12 cellular contexts compared by ENCODE assay signal in the genomic region with DNA sequence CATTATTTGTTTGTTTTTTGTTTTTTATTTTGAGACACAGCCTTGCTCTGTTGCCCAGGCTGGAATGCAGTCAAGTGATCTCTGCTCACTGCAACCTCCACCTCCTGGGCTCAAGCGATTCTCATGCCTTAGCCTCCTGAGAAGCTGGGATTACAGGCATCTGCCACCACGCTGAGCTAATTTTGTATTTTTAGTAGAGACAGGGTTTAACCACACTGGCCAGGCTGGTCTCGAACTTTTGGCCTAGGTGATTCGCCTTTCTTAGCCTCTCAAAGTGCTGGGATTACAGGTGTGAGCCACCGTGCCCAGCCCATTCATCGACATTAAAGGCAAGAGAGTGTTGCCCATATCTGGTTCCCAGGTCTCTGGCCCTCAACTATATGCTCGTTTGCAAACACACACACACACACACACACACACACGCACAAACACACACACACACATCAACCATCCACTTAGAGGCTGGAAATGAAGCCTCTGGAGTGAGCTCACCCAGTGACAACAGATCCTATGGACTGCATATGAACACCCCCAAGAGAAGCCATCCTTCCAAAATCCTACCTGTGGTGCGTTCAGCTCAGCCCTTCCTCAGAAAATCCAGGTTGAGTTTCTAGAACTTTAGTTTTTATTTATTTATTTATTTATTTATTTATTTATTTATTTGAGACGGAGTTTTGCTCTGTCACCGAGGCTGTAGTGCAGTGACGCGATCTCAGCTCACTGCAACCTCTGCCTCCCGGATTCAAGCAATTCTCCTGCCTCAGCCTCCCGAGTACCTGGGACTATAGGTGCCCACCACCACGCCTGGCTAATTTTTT.
DNase-seq lines count a peak whose midpoint lies in the region; ATAC-seq lines count a peak whose summit lies in the region.
"Had no signal": no experiment of that assay in that cellular context is flagged by ENCODE, and none has a peak within 500 bp of the region (broad histone marks: within the 10 kb centered on the region; RNA-seq: fewer than 3 reads in every experiment).

No MANE protein-coding gene starts in this region.

- peak overlapping the region; percentile 68 for H3K4me3 Mint-ChIP-seq in stimulated activated naive CD8-positive, alpha-beta T cell treated with anti-CD3 and anti-CD28 coated beads, Interleukin-15, Interleukin-2, amounts not matched to agents 100 ng/mL and 50 ng/mL, for 24 hours
- H3K4me3 Mint-ChIP-seq in activated naive CD8-positive, alpha-beta T cell treated with anti-CD3 and anti-CD28 coated beads, Interleukin-2, amount 50 U/mL, for 24 hours: peak overlapping the region; percentile 56

- peaks cover 50% of the 10 kb centered on the region for H3K4me1 Mint-ChIP-seq in stimulated activated naive CD8-positive, alpha-beta T cell treated with anti-CD3 and anti-CD28 coated beads, Interleukin-15, Interleukin-2, amounts not matched to agents 100 ng/mL and 50 ng/mL, for 24 hours (ENCODE audit: low read depth)
- H3K4me1 Mint-ChIP-seq in activated naive CD8-positive, alpha-beta T cell treated with anti-CD3 and anti-CD28 coated beads, Interleukin-2, amount 50 U/mL, for 24 hours: peaks cover 65% of the 10 kb centered on the region

- no peaks in the 10 kb centered on the region for H3K36me3 Mint-ChIP-seq in stimulated activated naive CD8-positive, alpha-beta T cell treated with anti-CD3 and anti-CD28 coated beads, Interleukin-15, Interleukin-2, amounts not matched to agents 100 ng/mL and 50 ng/mL, for 24 hours (ENCODE audit: low read depth)
- peaks cover 1% of the 10 kb centered on the region for H3K36me3 Mint-ChIP-seq in activated naive CD8-positive, alpha-beta T cell treated with anti-CD3 and anti-CD28 coated beads, Interleukin-2, amount 50 U/mL, for 24 hours (ENCODE audit: low read depth)

- peak overlapping the region; percentile 94 for H3K27ac Mint-ChIP-seq in stimulated activated naive CD8-positive, alpha-beta T cell treated with anti-CD3 and anti-CD28 coated beads, Interleukin-15, Interleukin-2, amounts not matched to agents 100 ng/mL and 50 ng/mL, for 24 hours
- H3K27ac Mint-ChIP-seq in activated naive CD8-positive, alpha-beta T cell treated with anti-CD3 and anti-CD28 coated beads, Interleukin-2, amount 50 U/mL, for 24 hours: peak overlapping the region; percentile 94

- H3K9me3 Mint-ChIP-seq in stimulated activated naive CD8-positive, alpha-beta T cell treated with anti-CD3 and anti-CD28 coated beads, Interleukin-15, Interleukin-2, amounts not matched to agents 100 ng/mL and 50 ng/mL, for 24 hours: no peaks in the 10 kb centered on the region
- H3K9me3 Mint-ChIP-seq in activated naive CD8-positive, alpha-beta T cell treated with anti-CD3 and anti-CD28 coated beads, Interleukin-2, amount 50 U/mL, for 24 hours: no peaks in the 10 kb centered on the region

- no peak for ATAC-seq in stimulated activated naive CD8-positive, alpha-beta T cell treated with anti-CD3 and anti-CD28 coated beads, Interleukin-15, Interleukin-2, amounts not matched to agents 100 U/mL and 50 U/mL, for 24 hours
- ATAC-seq in activated naive CD8-positive, alpha-beta T cell treated with anti-CD3 and anti-CD28 coated beads, Interleukin-2, amount 50 U/mL, for 24 hours: no peak
- no peak for ATAC-seq in GM18517 (IDR thresholded peaks at IDR 0.05; ENCODE audit: unreplicated experiment)

- H3K27me3 Mint-ChIP-seq in stimulated activated naive CD8-positive, alpha-beta T cell treated with anti-CD3 and anti-CD28 coated beads, Interleukin-15, Interleukin-2, amounts not matched to agents 100 ng/mL and 50 ng/mL, for 24 hours: no peaks in the 10 kb centered on the region
- H3K27me3 Mint-ChIP-seq in activated naive CD8-positive, alpha-beta T cell treated with anti-CD3 and anti-CD28 coated beads, Interleukin-2, amount 50 U/mL, for 24 hours: no peaks in the 10 kb centered on the region

- DNase-seq in stimulated activated naive CD8-positive, alpha-beta T cell treated with anti-CD3 and anti-CD28 coated beads, Interleukin-15, Interleukin-2, amounts not matched to agents 100 U/mL and 50 U/mL, for 24 hours: no peak
- peak; percentile 52 for DNase-seq in MV-4-11 (lab: John Stamatoyannopoulos, UW)
- DNase-seq in activated naive CD8-positive, alpha-beta T cell treated with anti-CD3 and anti-CD28 coated beads, Interleukin-2, amount 50 U/mL, for 24 hours: no peak
- DNase-seq in DMS79 (lab: John Stamatoyannopoulos, UW): no peak
- DNase-seq in activated CD8-positive, alpha-beta memory T cell treated with anti-CD3 and anti-CD28 coated beads, Interleukin-2, amount 50 U/mL, for 4 hours: no peak
- DNase-seq in GM19240 (ENCODE audit: insufficient read length, low spot score): no peak
- DNase-seq: amniotic stem cell, cerebellar nuclear complex, foreskin fibroblast, NCI-H345 had no signal
